Comparison of ENCODE assay signal across 8 cellular contexts in genomic region chr4:140099993-140100392, GRCh38. TPM values are rescaled to one million over a fixed set of nuclear protein-coding genes. Genes with fewer than 3 reads are reported as not detected.
A peak's percentile ranks its signal among the peaks of the same experiment; 100 is the strongest.
DNase-seq lines count a peak whose midpoint lies in the region; ATAC-seq and TF ChIP-seq lines count a peak whose summit lies in the region.

No MANE protein-coding gene starts in this region.

- no peaks in the 10 kb centered on the region for H3K27me3 ChIP-seq in mesenchymal stem cell (ENCODE audit: control insufficient read depth in 1 of 2, insufficient read depth in 1 of 2, low read length in 2 of 2)

- no peak overlapping the region for H2AK5ac ChIP-seq in mesenchymal stem cell (ENCODE audit: low read length, severe bottlenecking)

- TF ChIP-seq CTCF in CD14-positive monocyte (IDR thresholded peaks at IDR 0.05) (no peak), NB4 (IDR thresholded peaks at IDR 0.05; ENCODE audit: low read depth, low read length) (no peak)

- WGBS in mesenchymal stem cell: 51% methylated on average over 6 of the region's 6 CpGs

- H3K27ac ChIP-seq in mesenchymal stem cell (ENCODE audit: low read length, poor library complexity, severe bottlenecking): no peak overlapping the region

- peak overlapping the region; percentile 83 for H4K8ac ChIP-seq in mesenchymal stem cell (ENCODE audit: low read length)

- no peak overlapping the region for H3K23ac ChIP-seq in mesenchymal stem cell (ENCODE audit: low read length in 2 of 2)

- ATAC-seq in GM19467 (IDR thresholded peaks at IDR 0.05; ENCODE audit: unreplicated experiment) (no peak), GM19395 (IDR thresholded peaks at IDR 0.05; ENCODE audit: unreplicated experiment) (no peak), esophagus mucosa (no peak)

- H3K36me3 ChIP-seq in mesenchymal stem cell (ENCODE audit: control insufficient read depth in 1 of 2, insufficient read depth in 2 of 2, low read depth in 1 of 2, low read length in 2 of 2): no peaks in the 10 kb centered on the region

- peak overlapping the region; percentile 70 to 88 for H3K4me3 Mint-ChIP-seq in CD14-positive monocyte
- no peak overlapping the region for H3K4me3 Mint-ChIP-seq in activated T-helper 2 cell treated with anti-CD3 and anti-CD28 coated beads, Interferon-gamma antibody, Interleukin-2, Interleukin-4, amounts not matched to agents 10 μg/mL and 5 μg/mL and 100 μg/mL, durations not matched to agents 14 hours and 24 hours and 36 hours (ENCODE audit: low read depth)

- peaks cover 10% of the 10 kb centered on the region for H3K4me1 ChIP-seq in mesenchymal stem cell (ENCODE audit: control insufficient read depth, insufficient read depth, low read depth, low read length)

- peaks cover 0 to 8% (median 5%) of the 10 kb centered on the region in 7 donors for H3K9me3 Mint-ChIP-seq in CD14-positive monocyte
- peaks cover 5% of the 10 kb centered on the region for H3K9me3 Mint-ChIP-seq in activated T-helper 2 cell treated with anti-CD3 and anti-CD28 coated beads, Interferon-gamma antibody, Interleukin-2, Interleukin-4, amounts not matched to agents 10 μg/mL and 5 μg/mL and 100 μg/mL, durations not matched to agents 14 hours and 24 hours and 36 hours

- H2AFZ ChIP-seq in mesenchymal stem cell (ENCODE audit: low read depth, low read length): no peak overlapping the region

- no peak overlapping the region for H4K91ac ChIP-seq in mesenchymal stem cell (ENCODE audit: low read length)

- no peak overlapping the region for H3K4ac ChIP-seq in mesenchymal stem cell (ENCODE audit: low read depth in 1 of 2, low read length in 2 of 2)

- H3K4me1 Mint-ChIP-seq in CD14-positive monocyte: peaks cover 84% of the 10 kb centered on the region
- H3K4me1 Mint-ChIP-seq in activated T-helper 2 cell treated with anti-CD3 and anti-CD28 coated beads, Interferon-gamma antibody, Interleukin-2, Interleukin-4, amounts not matched to agents 10 μg/mL and 5 μg/mL and 100 μg/mL, durations not matched to agents 14 hours and 24 hours and 36 hours (ENCODE audit: low read depth): peaks cover 76% of the 10 kb centered on the region

- TF ChIP-seq POLR2A in NB4 (IDR thresholded peaks at IDR 0.05; ENCODE audit: extremely low read depth, insufficient read length): no peak

- no peaks in the 10 kb centered on the region for H3K27me3 Mint-ChIP-seq in CD14-positive monocyte (ENCODE audit: low read depth in 3 of 3)
- no peaks in the 10 kb centered on the region for H3K27me3 Mint-ChIP-seq in activated T-helper 2 cell treated with anti-CD3 and anti-CD28 coated beads, Interferon-gamma antibody, Interleukin-2, Interleukin-4, amounts not matched to agents 10 μg/mL and 5 μg/mL and 100 μg/mL, durations not matched to agents 14 hours and 24 hours and 36 hours (ENCODE audit: low read depth)

- peaks cover 11% of the 10 kb centered on the region for H3K79me1 ChIP-seq in mesenchymal stem cell (replicated peaks; ENCODE audit: low read length, poor library complexity, severe bottlenecking)

- H3K4me2 ChIP-seq in mesenchymal stem cell (ENCODE audit: low read length, poor library complexity, severe bottlenecking): no peak overlapping the region

- intact Hi-C loops in CD14-positive monocyte (cut with micrococcal nuclease): loop anchor here in 1 of 2 donors (5.0 to 10.0 kb wide), 2 partner anchors 37 to 1085 kb away; partner anchors contain the start of gene NOCT
- intact Hi-C loops in activated T-helper 2 cell treated with anti-CD3 and anti-CD28 coated beads, Interferon-gamma antibody, Interleukin-2, Interleukin-4, amounts not matched to agents 10 μg/mL and 5 μg/mL and 100 μg/mL, durations not matched to agents 14 hours and 24 hours and 36 hours (cut with micrococcal nuclease): loop anchor here (5.0 to 10.0 kb wide), 3 partner anchors 152 to 645 kb away; partner anchors contain the start of genes MGST2 and RAB33B

- H2BK12ac ChIP-seq in mesenchymal stem cell (ENCODE audit: low read length in 2 of 2): no peak overlapping the region

- no peak overlapping the region for H2BK15ac ChIP-seq in mesenchymal stem cell (ENCODE audit: low read depth, poor library complexity, severe bottlenecking)

- no peak overlapping the region for H3K14ac ChIP-seq in mesenchymal stem cell (ENCODE audit: low read length in 2 of 2)

- H3K4me3 ChIP-seq in NB4 (ENCODE audit: low read depth, low read length) (no peak overlapping the region), mesenchymal stem cell (ENCODE audit: insufficient read depth in 1 of 2, low read depth in 1 of 2, low read length in 2 of 2) (no peak overlapping the region)

- H3K36me3 Mint-ChIP-seq in CD14-positive monocyte: peaks cover 10 to 13% of the 10 kb centered on the region in 2 donors
- H3K36me3 Mint-ChIP-seq in activated T-helper 2 cell treated with anti-CD3 and anti-CD28 coated beads, Interferon-gamma antibody, Interleukin-2, Interleukin-4, amounts not matched to agents 10 μg/mL and 5 μg/mL and 100 μg/mL, durations not matched to agents 14 hours and 24 hours and 36 hours (ENCODE audit: low read depth): peaks cover 8% of the 10 kb centered on the region

- no peak overlapping the region for H2BK120ac ChIP-seq in mesenchymal stem cell (ENCODE audit: low read depth, low read length)

- peak overlapping the region in 1 of 2 experiments; percentile 3 for H3K18ac ChIP-seq in mesenchymal stem cell (ENCODE audit: low read depth in 1 of 2, low read length in 2 of 2)

- H3K9me3 ChIP-seq in mesenchymal stem cell (ENCODE audit: control insufficient read depth, low read length): no peaks in the 10 kb centered on the region

- no peak overlapping the region for H3K9ac ChIP-seq in mesenchymal stem cell (ENCODE audit: low read length)

- H3K27ac Mint-ChIP-seq in CD14-positive monocyte: peak overlapping the region; percentile 82 to 97 (median 92)
- peak overlapping the region; percentile 34 for H3K27ac Mint-ChIP-seq in activated T-helper 2 cell treated with anti-CD3 and anti-CD28 coated beads, Interferon-gamma antibody, Interleukin-2, Interleukin-4, amounts not matched to agents 10 μg/mL and 5 μg/mL and 100 μg/mL, durations not matched to agents 14 hours and 24 hours and 36 hours

- H2BK5ac ChIP-seq in mesenchymal stem cell (ENCODE audit: low read depth, low read length, poor library complexity, severe bottlenecking): no peak overlapping the region

- peak; percentile 87 for DNase-seq in CD14-positive monocyte (ENCODE audit: low spot score)
- peak; percentile 83 for DNase-seq in NB4 (ENCODE audit: low read depth)
- no peak for DNase-seq in activated T-helper 2 cell treated with anti-CD3 and anti-CD28 coated beads, Interferon-gamma antibody, Interleukin-2, Interleukin-4, amounts not matched to agents 10 μg/mL and 5 μg/mL and 100 μg/mL, durations not matched to agents 14 hours and 24 hours and 36 hours (ENCODE audit: low spot score)
- no peak for DNase-seq in mesenchymal stem cell
- DNase-seq in hepatic stellate cell (ENCODE audit: low spot score): no peak

RNA-seq across cellular contexts. Expression of gene MAML3, which starts 54.0 kb away (rescaled TPM):
- polyA plus RNA-seq in CD14-positive monocyte: 1 to 10 TPM; 1.5 to 2.3 TPM
- total RNA-seq in activated T-helper 2 cell treated with anti-CD3 and anti-CD28 coated beads, Interferon-gamma antibody, Interleukin-2, Interleukin-4, amounts not matched to agents 10 μg/mL and 5 μg/mL and 100 μg/mL, durations not matched to agents 14 hours and 24 hours and 36 hours: 3.0 and 3.3 TPM in 2 replicates
- 2.5 TPM for polyA plus RNA-seq in mesenchymal stem cell (2013, experiment 1 of 2)
- 2.4 TPM for polyA plus RNA-seq in mesenchymal stem cell (2013, experiment 2 of 2)
- 7.9 TPM for total RNA-seq in esophagus mucosa

Comparison
In these comparisons a context has a peak if more than half of its experiments do, and no peak if none do; other contexts are left out.
1. DNase-seq: peak in CD14-positive monocyte (single experiment) and NB4 (single experiment); none in activated T-helper 2 cell treated with anti-CD3 and anti-CD28 coated beads, Interferon-gamma antibody, Interleukin-2, Interleukin-4, amounts not matched to agents 10 μg/mL and 5 μg/mL and 100 μg/mL, durations not matched to agents 14 hours and 24 hours and 36 hours (single experiment), mesenchymal stem cell (single experiment) and hepatic stellate cell (single experiment).